In the genomic region with DNA sequence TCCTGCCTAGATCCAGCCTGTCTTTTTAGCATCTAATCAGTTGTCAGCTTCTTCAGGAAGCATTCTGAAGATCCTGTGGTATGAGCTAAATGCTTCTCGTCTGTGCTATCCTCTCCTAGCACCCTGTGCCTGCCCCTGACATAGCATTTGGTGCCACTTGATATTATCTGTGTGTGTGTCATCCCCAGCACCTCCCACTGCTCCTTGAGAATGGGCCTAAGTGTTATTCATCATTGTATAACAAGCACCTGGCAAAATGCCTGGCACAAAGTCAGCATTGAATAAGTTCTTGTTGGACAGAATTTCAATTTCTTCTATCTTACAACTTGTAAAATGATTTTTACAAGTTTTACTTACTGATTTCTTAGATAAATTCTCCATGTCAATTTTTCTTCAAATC, we compare ENCODE assay signal across 19 cellular contexts. TPM values are rescaled to one million over a fixed set of nuclear protein-coding genes. Genes with fewer than 3 reads are reported as not detected.
DNase-seq lines count a peak whose midpoint lies in the region; ATAC-seq, FAIRE-seq and TF ChIP-seq lines count a peak whose summit lies in the region.
"Had no signal": no experiment of that assay in that cellular context is flagged by ENCODE, and none has a peak within 500 bp of the region (broad histone marks: within the 10 kb centered on the region; RNA-seq: fewer than 3 reads in every experiment).

No MANE protein-coding gene starts in this region.

- POLR2A ChIA-PET in activated CD4-positive, alpha-beta T cell treated with anti-CD3 and anti-CD28 coated beads, Interleukin-2, amount 10 ng/mL, durations not matched to agents 7 days and 5 days (lab: Charles Lee) = no interaction called here

- peak; percentile 67 for DNase-seq in AG20443 (ENCODE audit: low spot score)
- peak; percentile 52 for DNase-seq in HS-5 (ENCODE audit: low read depth)
- DNase-seq in astrocyte (ENCODE audit: low read depth) = peak; percentile 1
- DNase-seq in left lung = no peak
- DNase-seq in activated CD4-positive, alpha-beta T cell treated with anti-CD3 and anti-CD28 coated beads, Interleukin-2, amount 10 ng/mL, durations not matched to agents 7 days and 5 days = no peak
- DNase-seq in SK-N-DZ (ENCODE audit: low spot score) = no peak
- DNase-seq: activated gamma-delta T cell; dermis blood vessel endothelial cell; DMS 273 treated with DMSO at 0.1 percent for 48 hours; posterior cingulate gyrus; RPMI8226; stimulated activated naive CD4-positive, alpha-beta T cell had no signal

- no peaks in the 10 kb centered on the region for H3K9me3 ChIP-seq in astrocyte (ENCODE audit: insufficient read depth, low read depth, low read length)
- no peaks in the 10 kb centered on the region for H3K9me3 ChIP-seq in left lung
- H3K9me3 ChIP-seq: ascending aorta, esophagus muscularis mucosa had no signal

- H3K4me2 ChIP-seq in astrocyte (ENCODE audit: low read length) = no peak overlapping the region
- H3K4me2 ChIP-seq: KMS-11, smooth muscle cell had no signal

- FAIRE-seq in astrocyte (lab: Jason Lieb, UNC) = no peak

- H3K27ac Mint-ChIP-seq in astrocyte (ENCODE audit: unreplicated experiment) = no peak overlapping the region
- no peak overlapping the region for H3K27ac Mint-ChIP-seq in activated CD4-positive, alpha-beta T cell treated with anti-CD3 and anti-CD28 coated beads, Interleukin-2, amount 10 ng/mL, durations not matched to agents 7 days and 5 days
- H3K27ac Mint-ChIP-seq: T-helper 1 cell treated with Interleukin-12 subunit alpha and Interleukin-12 subunit beta and Interleukin-4 antibody, amounts not matched to agents 30 μg/mL and 1 μg/mL, for 36 hours had no signal

- H3K36me3 ChIP-seq in astrocyte (ENCODE audit: insufficient read depth, low read length) (no peaks in the 10 kb centered on the region), left lung (no peaks in the 10 kb centered on the region)
- H3K36me3 ChIP-seq: ascending aorta, esophagus muscularis mucosa had no signal

- ATAC-seq in left lung (peak; percentile 17), GM19467 (IDR thresholded peaks at IDR 0.05; ENCODE audit: unreplicated experiment) (no peak), GM18868 (IDR thresholded peaks at IDR 0.05; ENCODE audit: unreplicated experiment) (no peak)

- no peaks in the 10 kb centered on the region for H3K27me3 ChIP-seq in astrocyte (ENCODE audit: insufficient read depth, low read length)
- H3K27me3 ChIP-seq in left lung = peaks cover 2 to 79% of the 10 kb centered on the region in 2 donors
- H3K27me3 ChIP-seq: ascending aorta, esophagus muscularis mucosa had no signal

- TF ChIP-seq CTCF in astrocyte (IDR thresholded peaks at IDR 0.05; ENCODE audit: insufficient read depth, low read depth, low read length) = no peak
- TF ChIP-seq CTCF in left lung (IDR thresholded peaks at IDR 0.05) = no peak

- H3K4me3 Mint-ChIP-seq in astrocyte (ENCODE audit: unreplicated experiment) = no peak overlapping the region
- H3K4me3 Mint-ChIP-seq in activated CD4-positive, alpha-beta T cell treated with anti-CD3 and anti-CD28 coated beads, Interleukin-2, amount 10 ng/mL, durations not matched to agents 7 days and 5 days = no peak overlapping the region
- H3K4me3 Mint-ChIP-seq: T-helper 1 cell treated with Interleukin-12 subunit alpha and Interleukin-12 subunit beta and Interleukin-4 antibody, amounts not matched to agents 30 μg/mL and 1 μg/mL, for 36 hours had no signal

- no peaks in the 10 kb centered on the region for H3K79me2 ChIP-seq in astrocyte (ENCODE audit: insufficient read depth, low read length)

- intact Hi-C loops in left lung (cut with DNase I) = no loop called here

- H2AFZ ChIP-seq in astrocyte (ENCODE audit: low read depth, low read length) = no peak overlapping the region

- no peaks in the 10 kb centered on the region for H3K4me1 Mint-ChIP-seq in astrocyte (ENCODE audit: low read depth, unreplicated experiment)
- H3K4me1 Mint-ChIP-seq in activated CD4-positive, alpha-beta T cell treated with anti-CD3 and anti-CD28 coated beads, Interleukin-2, amount 10 ng/mL, durations not matched to agents 7 days and 5 days = no peaks in the 10 kb centered on the region

- H3K4me1 ChIP-seq in astrocyte (ENCODE audit: insufficient read depth, low read length) (no peaks in the 10 kb centered on the region), left lung (no peaks in the 10 kb centered on the region)
- H3K4me1 ChIP-seq: ascending aorta, esophagus muscularis mucosa had no signal

- H3K4me3 ChIP-seq in astrocyte (ENCODE audit: insufficient read depth, low read depth, low read length) (no peak overlapping the region), left lung (no peak overlapping the region)
- H3K4me3 ChIP-seq: ascending aorta, esophagus muscularis mucosa, smooth muscle cell had no signal

- H4K20me1 ChIP-seq in astrocyte (ENCODE audit: insufficient read depth, low read length) = no peaks in the 10 kb centered on the region

- no peak overlapping the region for H3K27ac ChIP-seq in astrocyte (ENCODE audit: low read depth, low read length)
- H3K27ac ChIP-seq in left lung = no peak overlapping the region
- H3K27ac ChIP-seq: ascending aorta, esophagus muscularis mucosa, KMS-11 had no signal

- H3K36me3 Mint-ChIP-seq in astrocyte (ENCODE audit: low read depth, unreplicated experiment) = no peaks in the 10 kb centered on the region
- H3K36me3 Mint-ChIP-seq in activated CD4-positive, alpha-beta T cell treated with anti-CD3 and anti-CD28 coated beads, Interleukin-2, amount 10 ng/mL, durations not matched to agents 7 days and 5 days (ENCODE audit: low read depth) = no peaks in the 10 kb centered on the region

- no peak overlapping the region for H3K9ac ChIP-seq in astrocyte (ENCODE audit: low read length)
- H3K9ac ChIP-seq: KMS-11 had no signal

- H3K9me3 Mint-ChIP-seq in astrocyte (ENCODE audit: unreplicated experiment) = peaks cover 3% of the 10 kb centered on the region
- H3K9me3 Mint-ChIP-seq in activated CD4-positive, alpha-beta T cell treated with anti-CD3 and anti-CD28 coated beads, Interleukin-2, amount 10 ng/mL, durations not matched to agents 7 days and 5 days = no peaks in the 10 kb centered on the region
- H3K9me3 Mint-ChIP-seq: T-helper 1 cell treated with Interleukin-12 subunit alpha and Interleukin-12 subunit beta and Interleukin-4 antibody, amounts not matched to agents 30 μg/mL and 1 μg/mL, for 36 hours had no signal

- peaks cover 7% of the 10 kb centered on the region for H3K27me3 Mint-ChIP-seq in astrocyte (ENCODE audit: low read depth, unreplicated experiment)
- no peaks in the 10 kb centered on the region for H3K27me3 Mint-ChIP-seq in activated CD4-positive, alpha-beta T cell treated with anti-CD3 and anti-CD28 coated beads, Interleukin-2, amount 10 ng/mL, durations not matched to agents 7 days and 5 days

- CTCF ChIA-PET in activated CD4-positive, alpha-beta T cell treated with anti-CD3 and anti-CD28 coated beads, Interleukin-2, amount 10 ng/mL, durations not matched to agents 7 days and 5 days (lab: Charles Lee) = no interaction called here

RNA-seq across cellular contexts. Expression of gene OLFML1, which starts 28.1 kb away (rescaled TPM):
- total RNA-seq in astrocyte = not detected in 2 replicates
- 10 to 100 TPM; 28.8 to 44.2 TPM for total RNA-seq in left lung
- not detected for total RNA-seq in activated CD4-positive, alpha-beta T cell treated with anti-CD3 and anti-CD28 coated beads, Interleukin-2, amount 10 ng/mL, durations not matched to agents 7 days and 5 days
- not detected in 2 replicates for polyA plus RNA-seq in SK-N-DZ (2014; cell fraction: cytosol; rRNA removed)
- polyA plus RNA-seq in SK-N-DZ (2014; cell fraction: nucleus; rRNA removed) = not detected in 2 replicates
- total RNA-seq: dermis blood vessel endothelial cell, smooth muscle cell had no signal

RNA-seq across cellular contexts. Expression of gene PPFIBP2, which starts 56.6 kb away (rescaled TPM):
- total RNA-seq in astrocyte (1.8 and 2.4 TPM in 2 replicates), left lung (10 to 100 TPM; 18.7 to 20.1 TPM)
- total RNA-seq in activated CD4-positive, alpha-beta T cell treated with anti-CD3 and anti-CD28 coated beads, Interleukin-2, amount 10 ng/mL, durations not matched to agents 7 days and 5 days = 10 to 100 TPM; 33.1 to 34.7 TPM
- polyA plus RNA-seq in SK-N-DZ (2014; cell fraction: cytosol; rRNA removed) = 0.14 and 0.23 TPM in 2 replicates
- not detected in 2 replicates for polyA plus RNA-seq in SK-N-DZ (2014; cell fraction: nucleus; rRNA removed)

Comparison
In these comparisons a context has a peak if more than half of its experiments do, and no peak if none do; other contexts are left out.
1. DNase-seq: peak in AG20443 (single experiment), HS-5 (single experiment) and astrocyte (single experiment); none in left lung (0 of 2), activated CD4-positive, alpha-beta T cell treated with anti-CD3 and anti-CD28 coated beads, Interleukin-2, amount 10 ng/mL, durations not matched to agents 7 days and 5 days (single experiment) and SK-N-DZ (single experiment).
2. RNA of gene OLFML1, which starts 28.1 kb away (total RNA-seq): 28.8 to 44.2 TPM in left lung; not detected in astrocyte and not detected in activated CD4-positive, alpha-beta T cell treated with anti-CD3 and anti-CD28 coated beads, Interleukin-2, amount 10 ng/mL, durations not matched to agents 7 days and 5 days; every median in the first group is over 10 times any median in the second.